In the genomic region with DNA sequence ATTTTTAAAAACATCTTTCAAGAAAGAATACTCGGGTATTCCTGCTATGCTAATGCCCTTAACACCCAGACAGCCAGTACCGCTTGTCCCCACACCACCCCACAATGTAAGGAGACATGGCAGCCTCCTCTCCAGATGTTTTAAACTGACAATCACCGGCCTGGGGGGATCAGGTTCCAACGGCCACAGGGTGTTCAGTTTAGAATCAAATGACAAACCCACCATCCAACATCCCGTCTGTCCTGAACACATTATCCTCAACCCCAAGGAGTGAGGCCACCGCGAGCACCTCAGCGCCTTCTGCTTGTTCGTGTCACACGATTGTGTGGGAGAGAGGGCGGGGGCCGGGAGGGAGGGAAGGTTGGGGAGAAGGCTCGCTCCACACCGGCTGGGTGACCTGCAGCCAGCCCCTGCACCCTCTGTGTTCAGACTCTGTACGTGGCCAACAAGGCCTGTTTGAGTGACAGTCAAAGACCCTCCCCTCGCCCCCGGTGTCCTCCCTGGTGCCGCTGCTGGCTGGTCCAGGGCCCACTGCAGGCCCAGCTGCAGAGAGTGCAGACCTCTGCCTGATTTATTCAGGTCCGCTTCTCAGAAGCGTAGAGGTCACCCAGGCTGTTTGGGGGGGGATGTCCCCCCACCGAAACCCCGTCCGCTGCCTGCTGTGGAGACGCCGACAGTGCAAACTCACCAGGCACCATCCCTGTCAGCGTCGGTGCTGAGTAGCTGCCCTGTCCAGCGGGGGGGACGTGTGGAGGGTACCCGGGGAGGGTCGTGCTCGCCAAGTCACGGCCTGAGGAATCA, we compare ENCODE assay signal across 27 cellular contexts.
A peak's percentile ranks its signal among the peaks of the same experiment; 100 is the strongest.
DNase-seq lines count a peak whose midpoint lies in the region; ATAC-seq, FAIRE-seq and TF ChIP-seq lines count a peak whose summit lies in the region.
"Had no signal": no experiment of that assay in that cellular context is flagged by ENCODE, and none has a peak within 500 bp of the region (broad histone marks: within the 10 kb centered on the region; RNA-seq: fewer than 3 reads in every experiment).

No MANE protein-coding gene starts in this region.

- no peaks in the 10 kb centered on the region for H3K9me3 Mint-ChIP-seq in stimulated activated naive B cell treated with anti-CD40 and anti-IgM and Interleukin-4, amounts not matched to agents 10 μg/mL and 1 μg/mL and 100 μg/mL, for 72 hours
- H3K9me3 Mint-ChIP-seq: HFFc6 had no signal

- H3K27me3 ChIP-seq in H1 (replicated peaks in 1 of 4; ENCODE audit: control insufficient read depth in 3 of 4, extremely low read depth in 1 of 4, insufficient read depth in 3 of 4, low read length in 3 of 4) (no peaks in the 10 kb centered on the region; a peak in 1 of 7 replicates), neuronal stem cell (ENCODE audit: control insufficient read depth in 3 of 3, insufficient read depth in 3 of 3, low read depth in 1 of 3, low read length in 3 of 3) (peaks cover 0 to 2% (median 0%) of the 10 kb centered on the region in 3 experiments)
- H3K27me3 ChIP-seq: BE2C, MG63, Peyer's patch had no signal

- H2AFZ ChIP-seq in H1 (ENCODE audit: low read length) (no peak overlapping the region), neuronal stem cell (ENCODE audit: low read length) (no peak overlapping the region)

- H3K4ac ChIP-seq in H1 (replicated peaks; ENCODE audit: insufficient read length, low read depth, low read length) = no peak overlapping the region
- no peak overlapping the region for H3K4ac ChIP-seq in neuronal stem cell (ENCODE audit: low read length)

- no peaks in the 10 kb centered on the region for H3K27me3 Mint-ChIP-seq in stimulated activated naive B cell treated with anti-CD40 and anti-IgM and Interleukin-4, amounts not matched to agents 10 μg/mL and 1 μg/mL and 100 μg/mL, for 72 hours

- H3K4me2 ChIP-seq in H1 (ENCODE audit: insufficient read depth in 1 of 2, low read depth in 2 of 2, low read length in 2 of 2) (no peak overlapping the region), neuronal stem cell (ENCODE audit: insufficient read depth, low read length, poor library complexity, severe bottlenecking) (no peak overlapping the region)

- H2AK5ac ChIP-seq in H1 (ENCODE audit: low read depth, low read length) (no peak overlapping the region), neuronal stem cell (ENCODE audit: low read depth, low read length) (peak overlapping the region; percentile 39)

- H4K8ac ChIP-seq in H1 (ENCODE audit: extremely low read depth, insufficient read depth, low read length) (peak overlapping the region; percentile 52; the same call in 1 of the 2 replicates), neuronal stem cell (ENCODE audit: low read depth, low read length) (no peak overlapping the region)

- H3K79me1 ChIP-seq in H1 (ENCODE audit: low read depth, low read length) (no peaks in the 10 kb centered on the region), neuronal stem cell (ENCODE audit: low read depth, low read length) (no peaks in the 10 kb centered on the region)

- no peak for TF ChIP-seq RAD21 in H1 (IDR thresholded peaks at IDR 0.05 in 1 of 2, conservative IDR thresholded peaks at IDR 0.05 in 1 of 2; ENCODE audit: low read depth in 2 of 2, low read length in 2 of 2)

- H3K56ac ChIP-seq in H1 (replicated peaks; ENCODE audit: insufficient read length, low read depth, low read length) = no peak overlapping the region

- no peak for FAIRE-seq in H1 (lab: Jason Lieb, UNC)

- H3K14ac ChIP-seq in H1 (ENCODE audit: insufficient read length) = no peak overlapping the region
- no peak overlapping the region for H3K14ac ChIP-seq in neuronal stem cell (ENCODE audit: low read length)

- H4K20me1 ChIP-seq in H1 (replicated peaks in 1 of 2; ENCODE audit: control insufficient read depth in 1 of 2, insufficient read depth in 2 of 2, low read length in 2 of 2) = no peaks in the 10 kb centered on the region

- H2BK20ac ChIP-seq in H1 (ENCODE audit: low read length) = no peak overlapping the region

- TF ChIP-seq CTCF in H1 (IDR thresholded peaks at IDR 0.05; ENCODE audit: control extremely low read depth in 1 of 3, insufficient read depth in 1 of 3, low read depth in 1 of 3, low read length in 3 of 3) = no peak

- POLR2A ChIA-PET in H1 (lab: Charles Lee; ENCODE audit: partially characterized antibody) = no interaction called here

- H3K23me2 ChIP-seq in H1 (ENCODE audit: low read depth, low read length) = no peaks in the 10 kb centered on the region

- H3K27ac ChIP-seq in H1 (ENCODE audit: low read depth, low read length) (no peak overlapping the region), neuronal stem cell (replicated peaks; ENCODE audit: low read length) (no peak overlapping the region), caudate nucleus (ENCODE audit: low read depth, low read length) (no peak overlapping the region)
- H3K27ac ChIP-seq: 22Rv1, Peyer's patch, SK-N-MC had no signal

- H3K18ac ChIP-seq in H1 (ENCODE audit: extremely low read depth, low read length) = no peak overlapping the region; the same call in 1 of the 2 replicates
- peak overlapping the region; percentile 55 for H3K18ac ChIP-seq in neuronal stem cell (ENCODE audit: low read length)

- no peak overlapping the region for H2BK5ac ChIP-seq in H1 (ENCODE audit: low read depth, low read length)
- no peak overlapping the region for H2BK5ac ChIP-seq in neuronal stem cell (ENCODE audit: low read length)

- H4K91ac ChIP-seq in H1 (replicated peaks; ENCODE audit: insufficient read length, low read length) (no peak overlapping the region), neuronal stem cell (ENCODE audit: low read depth, low read length, poor library complexity) (no peak overlapping the region)

- CTCF ChIA-PET in H1 (lab: Charles Lee; ENCODE audit: partially characterized antibody) = interaction anchor here (1.0 to 27.2 kb wide), 7 partner anchors 8 to 108 kb away, joined by 3 to 657 read pairs (median 3); no protein-coding TSS in a partner anchor

- H3K36me3 Mint-ChIP-seq in stimulated activated naive B cell treated with anti-CD40 and anti-IgM and Interleukin-4, amounts not matched to agents 10 μg/mL and 1 μg/mL and 100 μg/mL, for 72 hours = peaks cover 57 to 74% of the 10 kb centered on the region in 2 donors
- H3K36me3 Mint-ChIP-seq: CD14-positive monocyte had no signal

- H3K79me2 ChIP-seq in H1 (ENCODE audit: control insufficient read depth in 1 of 2, insufficient read depth in 2 of 2, low read length in 2 of 2) = no peaks in the 10 kb centered on the region

- H3K4me3 ChIP-seq in H1 (ENCODE audit: extremely low read depth in 1 of 4, insufficient read depth in 2 of 4, low read depth in 3 of 4, low read length in 4 of 4) = no peak overlapping the region
- H3K4me3 ChIP-seq in neuronal stem cell (ENCODE audit: low read length in 2 of 2) = no peak overlapping the region
- H3K4me3 ChIP-seq: HAP-1, MG63, Peyer's patch, SK-N-MC had no signal

- H3K9ac ChIP-seq in H1 (replicated peaks in 1 of 4; ENCODE audit: extremely low read depth in 1 of 4, low read depth in 3 of 4, low read length in 3 of 4) (no peak overlapping the region), neuronal stem cell (ENCODE audit: low read depth, low read length, poor library complexity) (peak overlapping the region; percentile 61)

- peak overlapping the region; percentile 39 for H3K27ac Mint-ChIP-seq in stimulated activated naive B cell treated with anti-CD40 and anti-IgM and Interleukin-4, amounts not matched to agents 10 μg/mL and 1 μg/mL and 100 μg/mL, for 72 hours
- H3K27ac Mint-ChIP-seq: HFFc6 had no signal

- H3K36me3 ChIP-seq in H1 (ENCODE audit: control insufficient read depth in 2 of 4, insufficient read depth in 4 of 4, low read length in 3 of 4) (no peaks in the 10 kb centered on the region), neuronal stem cell (replicated peaks in 1 of 2; ENCODE audit: control insufficient read depth in 2 of 2, insufficient read depth in 2 of 2, low read length in 2 of 2) (peaks cover 0 to 40% of the 10 kb centered on the region in 2 donors)
- H3K36me3 ChIP-seq: HAP-1, MG63, Peyer's patch had no signal

- H3K4me1 ChIP-seq in H1 (replicated peaks in 1 of 4; ENCODE audit: control insufficient read depth in 3 of 4, insufficient read depth in 4 of 4, low read length in 3 of 4) (no peaks in the 10 kb centered on the region; a peak in 1 of 7 replicates), neuronal stem cell (ENCODE audit: control insufficient read depth in 2 of 2, insufficient read depth in 1 of 2, low read depth in 1 of 2, low read length in 2 of 2) (peaks cover 8 to 11% of the 10 kb centered on the region in 2 donors)
- H3K4me1 ChIP-seq: BE2C, HAP-1 had no signal

- H3K4me3 Mint-ChIP-seq in stimulated activated naive B cell treated with anti-CD40 and anti-IgM and Interleukin-4, amounts not matched to agents 10 μg/mL and 1 μg/mL and 100 μg/mL, for 72 hours = no peak overlapping the region
- H3K4me3 Mint-ChIP-seq: CD14-positive monocyte, HFFc6 had no signal

- H3K23ac ChIP-seq in H1 (ENCODE audit: insufficient read length) (no peak overlapping the region), neuronal stem cell (ENCODE audit: low read depth, low read length, poor library complexity) (peak overlapping the region; percentile 50)

- H2BK15ac ChIP-seq in H1 (ENCODE audit: low read length) (no peak overlapping the region), neuronal stem cell (ENCODE audit: low read length) (peak overlapping the region; percentile 34)

- H2BK12ac ChIP-seq in H1 (ENCODE audit: low read depth, low read length) (no peak overlapping the region), neuronal stem cell (ENCODE audit: low read length) (no peak overlapping the region)

- H3K9me3 ChIP-seq in H1 (ENCODE audit: insufficient read depth in 2 of 2, low read depth in 1 of 2, low read length in 1 of 2) (no peaks in the 10 kb centered on the region), neuronal stem cell (replicated peaks in 1 of 2; ENCODE audit: control insufficient read depth in 2 of 2, insufficient read depth in 1 of 2, low read depth in 1 of 2, low read length in 2 of 2) (no peaks in the 10 kb centered on the region)
- H3K9me3 ChIP-seq: BE2C, HAP-1, Peyer's patch had no signal

- H3K4me1 Mint-ChIP-seq in stimulated activated naive B cell treated with anti-CD40 and anti-IgM and Interleukin-4, amounts not matched to agents 10 μg/mL and 1 μg/mL and 100 μg/mL, for 72 hours = peaks cover 47 to 76% of the 10 kb centered on the region in 2 donors

- peak; percentile 69 for DNase-seq in NCI-H82 (lab: John Stamatoyannopoulos, UW)
- DNase-seq in NCI-H82 treated with DMSO at 0.1 percent for 48 hours (lab: John Stamatoyannopoulos, UW; ENCODE audit: unreplicated experiment) = no peak
- no peak for DNase-seq in H1 (ENCODE audit: low read depth in 1 of 2, low spot score in 2 of 2)
- DNase-seq in neuronal stem cell (ENCODE audit: low spot score) = no peak
- DNase-seq in stimulated activated naive B cell treated with anti-CD40 and anti-IgM and Interleukin-4, amounts not matched to agents 10 μg/mL and 1 μg/mL and 100 μg/mL, for 72 hours = no peak
- DNase-seq in caudate nucleus (lab: John Stamatoyannopoulos, UW) = no peak
- DNase-seq in cortex of kidney (lab: John Stamatoyannopoulos, UW) = no peak
- DNase-seq: BE2C, Calu3, DMS79 treated with DMSO at 0.1 percent for 48 hours, GF-D8, HFFc6, KG1, MG63, NCI-H1105 treated with DMSO at 0.1 percent for 48 hours, NCI-H146, NCI-H2029, NCI-H446 treated with DMSO at 0.1 percent for 48 hours, NCI-H526, OCI-M1, SIG-M5 had no signal

- H2BK120ac ChIP-seq in H1 (replicated peaks; ENCODE audit: low read depth, low read length) = no peak overlapping the region
- no peak overlapping the region for H2BK120ac ChIP-seq in neuronal stem cell (ENCODE audit: low read depth, low read length)

- TF ChIP-seq EP300 in H1 (IDR thresholded peaks at IDR 0.05; ENCODE audit: borderline replicate concordance in 1 of 2, low read depth in 2 of 2, low read length in 2 of 2) = no peak

- ATAC-seq in stimulated activated naive B cell treated with anti-CD40 and anti-IgM and Interleukin-4, amounts not matched to agents 10 μg/mL and 1 μg/mL and 100 μg/mL, for 72 hours (replicated peaks) = no peak
- no peak for ATAC-seq in GM21786 (IDR thresholded peaks at IDR 0.05; ENCODE audit: unreplicated experiment)

- TF ChIP-seq POLR2A in H1 (IDR thresholded peaks at IDR 0.05; ENCODE audit: control extremely low read depth in 1 of 2, low read depth in 2 of 2, low read length in 2 of 2) = no peak

- H4K5ac ChIP-seq in H1 (ENCODE audit: insufficient read length, low read depth, low read length) = no peak overlapping the region

- WGBS in H1 (ENCODE audit: extremely low coverage in 1 of 2, insufficient coverage in 1 of 2, insufficient read length in 1 of 2, insufficient replicate concordance in 2 of 2, low coverage in 1 of 2, low lambda C conversion rate in 2 of 2, missing lambda C conversion rate in 1 of 2), 2 experiments = 87% methylated on average over 27 of the region's 33 CpGs; no CpG with 5 or more reads in 1 of the 2 experiments
- no CpG with 5 or more reads among the region's 33 CpGs for WGBS in neuronal stem cell (ENCODE audit: extremely low coverage in 2 of 2, insufficient read length in 2 of 2, insufficient replicate concordance in 1 of 2), 2 donors
